10 cellular contexts compared by ENCODE assay signal in genomic region chr16:87435399-87436224, GRCh38. TPM values are rescaled to one million over a fixed set of nuclear protein-coding genes. Genes with fewer than 3 reads are reported as not detected.
A peak's percentile ranks its signal among the peaks of the same experiment; 100 is the strongest.
DNase-seq lines count a peak whose midpoint lies in the region; ATAC-seq and TF ChIP-seq lines count a peak whose summit lies in the region.
"Had no signal": no experiment of that assay in that cellular context is flagged by ENCODE, and none has a peak within 500 bp of the region (broad histone marks: within the 10 kb centered on the region; RNA-seq: fewer than 3 reads in every experiment).

No MANE protein-coding gene starts in this region.

- no peaks in the 10 kb centered on the region for H3K27me3 ChIP-seq in dorsolateral prefrontal cortex
- no peaks in the 10 kb centered on the region for H3K27me3 ChIP-seq in lung (ENCODE audit: control insufficient read depth, insufficient read depth)
- no peaks in the 10 kb centered on the region for H3K27me3 ChIP-seq in tibial nerve

- H3K9me3 Mint-ChIP-seq in activated CD8-positive, alpha-beta T cell treated with anti-CD3 and anti-CD28 coated beads for 36 hours = no peaks in the 10 kb centered on the region
- no peaks in the 10 kb centered on the region for H3K9me3 Mint-ChIP-seq in activated CD8-positive, alpha-beta T cell treated with anti-CD3 and anti-CD28 coated beads, Interleukin-2, amount 10 ng/mL, durations not matched to agents 7 days and 5 days (ENCODE audit: insufficient read depth)

- ATAC-seq in activated CD8-positive, alpha-beta T cell treated with anti-CD3 and anti-CD28 coated beads for 36 hours = no peak
- ATAC-seq in activated CD8-positive, alpha-beta T cell treated with anti-CD3 and anti-CD28 coated beads, Interleukin-2, amount 10 ng/mL, durations not matched to agents 7 days and 5 days = no peak
- peak; percentile 45 for ATAC-seq in lung (ENCODE audit: insufficient read depth, low FRiP score)
- no peak for ATAC-seq in HG03108 (IDR thresholded peaks at IDR 0.05; ENCODE audit: unreplicated experiment)
- no peak for ATAC-seq in GM18505 (IDR thresholded peaks at IDR 0.05; ENCODE audit: unreplicated experiment)
- ATAC-seq: A549 had no signal

- TF ChIP-seq POLR2A in tibial nerve (IDR thresholded peaks at IDR 0.05) (no peak), GM18505 (IDR thresholded peaks at IDR 0.05; ENCODE audit: borderline replicate concordance, extremely low read depth, insufficient read depth, insufficient read length) (no peak)

- DNase-seq in activated CD8-positive, alpha-beta T cell treated with anti-CD3 and anti-CD28 coated beads for 36 hours = no peak
- DNase-seq in activated CD8-positive, alpha-beta T cell treated with anti-CD3 and anti-CD28 coated beads, Interleukin-2, amount 10 ng/mL, durations not matched to agents 7 days and 5 days = no peak
- DNase-seq in dorsolateral prefrontal cortex = peak in 1 of 10 donors; percentile 30
- DNase-seq in lung (ENCODE audit: low spot score) = no peak
- DNase-seq in tibial nerve (ENCODE audit: low spot score in 2 of 2) = no peak
- DNase-seq in epidermal melanocyte (ENCODE audit: insufficient read length, low spot score) = no peak
- DNase-seq: NCI-H82 had no signal

- intact Hi-C loops in activated CD8-positive, alpha-beta T cell treated with anti-CD3 and anti-CD28 coated beads for 36 hours (cut with micrococcal nuclease) = loop anchor here (10.0 kb wide), 1 partner anchor 59 kb away; the partner anchor contains the start of gene ZCCHC14
- intact Hi-C loops in dorsolateral prefrontal cortex (cut with DNase I) = no loop called here

- H3K27me3 Mint-ChIP-seq in activated CD8-positive, alpha-beta T cell treated with anti-CD3 and anti-CD28 coated beads for 36 hours = no peaks in the 10 kb centered on the region
- H3K27me3 Mint-ChIP-seq in activated CD8-positive, alpha-beta T cell treated with anti-CD3 and anti-CD28 coated beads, Interleukin-2, amount 10 ng/mL, durations not matched to agents 7 days and 5 days (ENCODE audit: low read depth) = peaks cover 12% of the 10 kb centered on the region

- peaks cover 2% of the 10 kb centered on the region for H3K36me3 Mint-ChIP-seq in activated CD8-positive, alpha-beta T cell treated with anti-CD3 and anti-CD28 coated beads for 36 hours (ENCODE audit: low read depth)
- H3K36me3 Mint-ChIP-seq in activated CD8-positive, alpha-beta T cell treated with anti-CD3 and anti-CD28 coated beads, Interleukin-2, amount 10 ng/mL, durations not matched to agents 7 days and 5 days (ENCODE audit: low read depth) = no peaks in the 10 kb centered on the region

- peaks cover 3 to 12% of the 10 kb centered on the region in 2 donors for H3K36me3 ChIP-seq in lung (ENCODE audit: control insufficient read depth in 2 of 2, insufficient read depth in 2 of 2, low read length in 2 of 2)
- H3K36me3 ChIP-seq in tibial nerve = peaks cover 0 to 31% (median 0%) of the 10 kb centered on the region in 3 donors

- H3K4me1 ChIP-seq in lung (ENCODE audit: control insufficient read depth in 2 of 2, insufficient read depth in 2 of 2, low read length in 2 of 2) (peaks cover 5 to 15% of the 10 kb centered on the region in 2 donors), tibial nerve (peaks cover 0 to 21% (median 9%) of the 10 kb centered on the region in 4 donors)
- H3K4me1 ChIP-seq: A549 had no signal

- TF ChIP-seq EP300 in tibial nerve (IDR thresholded peaks at IDR 0.05) = peak; percentile 30 to 67

- peak overlapping the region; percentile 29 for H3K4me3 Mint-ChIP-seq in activated CD8-positive, alpha-beta T cell treated with anti-CD3 and anti-CD28 coated beads for 36 hours
- H3K4me3 Mint-ChIP-seq in activated CD8-positive, alpha-beta T cell treated with anti-CD3 and anti-CD28 coated beads, Interleukin-2, amount 10 ng/mL, durations not matched to agents 7 days and 5 days = no peak overlapping the region

- WGBS in lung, 2 donors = 23 to 48% methylated on average over 21 of the region's 21 CpGs
- 65 to 67% methylated on average over 21 of the region's 21 CpGs for WGBS in tibial nerve, 2 donors

- no peak overlapping the region for H3K27ac Mint-ChIP-seq in activated CD8-positive, alpha-beta T cell treated with anti-CD3 and anti-CD28 coated beads for 36 hours
- no peak overlapping the region for H3K27ac Mint-ChIP-seq in activated CD8-positive, alpha-beta T cell treated with anti-CD3 and anti-CD28 coated beads, Interleukin-2, amount 10 ng/mL, durations not matched to agents 7 days and 5 days

- CTCF ChIA-PET in activated CD8-positive, alpha-beta T cell treated with anti-CD3 and anti-CD28 coated beads for 36 hours (lab: Charles Lee) = interaction anchor here (1.1 to 1.9 kb wide), 3 partner anchors 11 to 200 kb away, joined by 4 to 11 read pairs (median 8); no protein-coding TSS in a partner anchor
- CTCF ChIA-PET in activated CD8-positive, alpha-beta T cell treated with anti-CD3 and anti-CD28 coated beads, Interleukin-2, amount 10 ng/mL, durations not matched to agents 7 days and 5 days (lab: Charles Lee) = interaction anchor here (1.6 to 1.7 kb wide), 2 partner anchors 19 to 200 kb away, joined by 5 to 9 read pairs; no protein-coding TSS in a partner anchor

- peaks cover 21% of the 10 kb centered on the region for H3K4me1 Mint-ChIP-seq in activated CD8-positive, alpha-beta T cell treated with anti-CD3 and anti-CD28 coated beads for 36 hours (ENCODE audit: low read depth)
- H3K4me1 Mint-ChIP-seq in activated CD8-positive, alpha-beta T cell treated with anti-CD3 and anti-CD28 coated beads, Interleukin-2, amount 10 ng/mL, durations not matched to agents 7 days and 5 days (ENCODE audit: low read depth) = peaks cover 15% of the 10 kb centered on the region

- H3K4me3 ChIP-seq in dorsolateral prefrontal cortex (peak overlapping the region in 20 of 59 donors; percentile 0 to 40 (median 15)), lung (no peak overlapping the region), tibial nerve (peak overlapping the region in 1 of 4 donors; percentile 17)
- H3K4me3 ChIP-seq: A549 had no signal

- POLR2A ChIA-PET in activated CD8-positive, alpha-beta T cell treated with anti-CD3 and anti-CD28 coated beads for 36 hours (lab: Charles Lee) = interaction anchor here (0.7 to 1.7 kb wide), 3 partner anchors 17 to 51 kb away, joined by 3 to 8 read pairs (median 3); no protein-coding TSS in a partner anchor
- POLR2A ChIA-PET in activated CD8-positive, alpha-beta T cell treated with anti-CD3 and anti-CD28 coated beads, Interleukin-2, amount 10 ng/mL, durations not matched to agents 7 days and 5 days (lab: Charles Lee) = no interaction called here

- H3K27ac ChIP-seq in dorsolateral prefrontal cortex (peak overlapping the region in 34 of 59 donors; percentile 8 to 77 (median 40)), lung (ENCODE audit: low read depth in 1 of 2, low read length in 1 of 2) (peak overlapping the region; percentile 52 to 58), tibial nerve (peak overlapping the region in 3 of 4 donors; percentile 31 to 82 (median 69))
- H3K27ac ChIP-seq: A549 had no signal

- H3K9me3 ChIP-seq in lung (ENCODE audit: control insufficient read depth in 2 of 2, insufficient read depth in 1 of 2, low read length in 1 of 2) = no peaks in the 10 kb centered on the region
- H3K9me3 ChIP-seq in tibial nerve = no peaks in the 10 kb centered on the region
- H3K9me3 ChIP-seq: A549 had no signal

- no peak for TF ChIP-seq CTCF in activated CD8-positive, alpha-beta T cell treated with anti-CD3 and anti-CD28 coated beads for 36 hours (IDR thresholded peaks at IDR 0.05)
- no peak for TF ChIP-seq CTCF in dorsolateral prefrontal cortex (IDR thresholded peaks at IDR 0.05 in 54 of 56, conservative IDR thresholded peaks at IDR 0.05 in 2 of 56; ENCODE audit: low read depth in 1 of 56, partially characterized antibody in 56 of 56)
- TF ChIP-seq CTCF in lung (IDR thresholded peaks at IDR 0.05; ENCODE audit: control extremely low read depth, extremely low read depth) = no peak
- no peak for TF ChIP-seq CTCF in tibial nerve (IDR thresholded peaks at IDR 0.05)

RNA-seq across cellular contexts. Expression of gene MAP1LC3B, which starts 43.5 kb away (rescaled TPM):
- 10 to 100 TPM; 55.3 to 58.1 TPM for total RNA-seq in activated CD8-positive, alpha-beta T cell treated with anti-CD3 and anti-CD28 coated beads for 36 hours
- 10 to 100 TPM; 40.2 to 45.3 TPM for total RNA-seq in activated CD8-positive, alpha-beta T cell treated with anti-CD3 and anti-CD28 coated beads, Interleukin-2, amount 10 ng/mL, durations not matched to agents 7 days and 5 days
- 100 to 1,000 TPM in 115 of 120 experiments, 10 to 100 TPM in 5; 88.4 to 163 (median 131) TPM for total RNA-seq in dorsolateral prefrontal cortex
- total RNA-seq in lung = 10 to 100 TPM; 43.3 to 45.7 TPM
- polyA plus RNA-seq in lung = 10 to 100 TPM; 49.8 to 62.2 TPM
- 10 to 100 TPM; 60.9 to 78.1 (median 68.2) TPM for total RNA-seq in tibial nerve

RNA-seq across cellular contexts. Expression of gene FBXO31, which starts 52.0 kb away (rescaled TPM):
- total RNA-seq in activated CD8-positive, alpha-beta T cell treated with anti-CD3 and anti-CD28 coated beads for 36 hours = 10 to 100 TPM; 32.0 to 32.7 TPM
- total RNA-seq in activated CD8-positive, alpha-beta T cell treated with anti-CD3 and anti-CD28 coated beads, Interleukin-2, amount 10 ng/mL, durations not matched to agents 7 days and 5 days = 10 to 100 TPM; 29.3 to 30.1 TPM
- total RNA-seq in dorsolateral prefrontal cortex (100 to 1,000 TPM in 6 of 120 experiments, 10 to 100 TPM in 114; 43.6 to 107 (median 78.8) TPM), lung (10 to 100 TPM; 33.6 to 35.1 TPM), tibial nerve (100 to 1,000 TPM in 3 of 4 donors, 10 to 100 TPM in 1; 89.4 to 241 (median 147) TPM)
- polyA plus RNA-seq in lung = 10 to 100 TPM; 10.1 to 12.8 TPM

RNA-seq across cellular contexts. Expression of gene ZCCHC14, which starts 57.2 kb away (rescaled TPM):
- total RNA-seq in activated CD8-positive, alpha-beta T cell treated with anti-CD3 and anti-CD28 coated beads for 36 hours = 1 to 10 TPM; 4.6 to 5.9 TPM
- 1 to 10 TPM; 2.6 to 2.7 TPM for total RNA-seq in activated CD8-positive, alpha-beta T cell treated with anti-CD3 and anti-CD28 coated beads, Interleukin-2, amount 10 ng/mL, durations not matched to agents 7 days and 5 days
- total RNA-seq in dorsolateral prefrontal cortex (10 to 100 TPM; 25.1 to 60.3 (median 37.0) TPM), lung (10 to 100 TPM; 28.9 to 31.1 TPM), tibial nerve (10 to 100 TPM; 15.3 to 45.8 (median 25.8) TPM)
- 1 to 10 TPM; 7.4 to 9.8 TPM for polyA plus RNA-seq in lung
